ENCODE assay signal across 9 cellular contexts in genomic region chr7:27242580-27243339, GRCh38. TPM values are rescaled to one million over a fixed set of nuclear protein-coding genes. Genes with fewer than 3 reads are reported as not detected.
DNase-seq lines count a peak whose midpoint lies in the region; ATAC-seq and TF ChIP-seq lines count a peak whose summit lies in the region.
"Had no signal": no experiment of that assay in that cellular context is flagged by ENCODE, and none has a peak within 500 bp of the region (broad histone marks: within the 10 kb centered on the region; RNA-seq: fewer than 3 reads in every experiment).

TSS of gene EVX1 (plus strand) at chr7:27242802. CDS start at chr7:27243031, 229 bp downstream.

- no peaks in the 10 kb centered on the region for H3K9me3 Mint-ChIP-seq in MCF 10A (ENCODE audit: unreplicated experiment)

- no TSS peak for BruUV-seq in MCF 10A (replicated peaks; lab: Mats Ljungman, UMichigan)

- no peak for DNase-seq in breast epithelium (ENCODE audit: low spot score in 2 of 2)
- no peak for DNase-seq in MCF 10A (ENCODE audit: unreplicated experiment)
- no peak for DNase-seq in SK-N-MC (ENCODE audit: low read depth, low spot score)
- DNase-seq in right cardiac atrium = no peak
- DNase-seq in glomerular visceral epithelial cell (ENCODE audit: extremely low spot score) = no peak

- WGBS in right cardiac atrium = 2% methylated on average over 62 of the region's 62 CpGs

- H3K36me3 ChIP-seq in breast epithelium (no peaks in the 10 kb centered on the region), SK-N-MC (ENCODE audit: insufficient read depth, low read length) (no peaks in the 10 kb centered on the region), subcutaneous abdominal adipose tissue (ENCODE audit: control insufficient read depth in 5 of 5, insufficient read depth in 5 of 5, low read length in 5 of 5) (no peaks in the 10 kb centered on the region)

- H3K27me3 ChIP-seq in breast epithelium (peaks cover 21 to 100% of the 10 kb centered on the region in 2 donors), right cardiac atrium (ENCODE audit: control insufficient read depth, insufficient read depth) (no peaks in the 10 kb centered on the region), subcutaneous abdominal adipose tissue (ENCODE audit: control insufficient read depth in 5 of 5, insufficient read depth in 4 of 5, low read length in 5 of 5) (peaks cover 84 to 97% (median 89%) of the 10 kb centered on the region in 5 donors)

- H3K4me3 Mint-ChIP-seq in MCF 10A (ENCODE audit: unreplicated experiment) = no peak within 1 kb of the TSS

- H3K9me3 ChIP-seq in breast epithelium (no peaks in the 10 kb centered on the region), SK-N-MC (ENCODE audit: low read depth, low read length) (no peaks in the 10 kb centered on the region), right cardiac atrium (ENCODE audit: control insufficient read depth, low read length) (no peaks in the 10 kb centered on the region), subcutaneous abdominal adipose tissue (ENCODE audit: control insufficient read depth in 5 of 5, low read length in 5 of 5) (peaks cover 0 to 2% (median 0%) of the 10 kb centered on the region in 5 donors)

- H3K27ac Mint-ChIP-seq in MCF 10A (ENCODE audit: low read depth, unreplicated experiment) = no peak within 1 kb of the TSS

- no peak for ATAC-seq in right cardiac atrium
- ATAC-seq in GM19023 (IDR thresholded peaks at IDR 0.05; ENCODE audit: unreplicated experiment) = no peak
- no peak for ATAC-seq in HG02588 (IDR thresholded peaks at IDR 0.05; ENCODE audit: unreplicated experiment)

- intact Hi-C loops in breast epithelium (cut with DNase I; ENCODE audit: low total_unique reads) = no loop called here
- intact Hi-C loops in MCF 10A (cut with micrococcal nuclease) = no loop called here
- intact Hi-C loops in right cardiac atrium (cut with DNase I) = no loop called here

- peaks cover 5% of the 10 kb centered on the region for H3K36me3 Mint-ChIP-seq in MCF 10A (ENCODE audit: insufficient read depth, unreplicated experiment)

- TF ChIP-seq CTCF in breast epithelium (IDR thresholded peaks at IDR 0.05) = no peak
- TF ChIP-seq CTCF in MCF 10A (IDR thresholded peaks at IDR 0.05; ENCODE audit: unreplicated experiment) = no peak

- POLR2A ChIA-PET in MCF 10A (lab: Yijun Ruan, JAX) = no interaction called here

- peaks cover 6% of the 10 kb centered on the region for H3K4me1 Mint-ChIP-seq in MCF 10A (ENCODE audit: insufficient read depth, unreplicated experiment)

- CTCF ChIA-PET in MCF 10A (lab: Yijun Ruan, JAX) = interaction anchor here (0.6 kb wide), 2 partner anchors 16 to 19 kb away, joined by 3 read pairs; no protein-coding TSS in a partner anchor

- no peak within 1 kb of the TSS for H3K27ac ChIP-seq in breast epithelium
- no peak within 1 kb of the TSS for H3K27ac ChIP-seq in SK-N-MC
- H3K27ac ChIP-seq in right cardiac atrium (ENCODE audit: low read length) = no peak within 1 kb of the TSS
- no peak within 1 kb of the TSS for H3K27ac ChIP-seq in subcutaneous abdominal adipose tissue (ENCODE audit: low read depth, low read length)

- H3K4me1 ChIP-seq in breast epithelium = peaks cover 8 to 20% of the 10 kb centered on the region in 2 donors
- no peaks in the 10 kb centered on the region for H3K4me1 ChIP-seq in right cardiac atrium (ENCODE audit: control insufficient read depth, insufficient read depth, low read length)
- peaks cover 0 to 46% (median 36%) of the 10 kb centered on the region in 5 donors for H3K4me1 ChIP-seq in subcutaneous abdominal adipose tissue (ENCODE audit: control insufficient read depth in 5 of 5, insufficient read depth in 5 of 5, low read length in 5 of 5)

- H3K4me3 ChIP-seq in breast epithelium = peak within 1 kb of the TSS in 2 of 3 donors; percentile 15 to 62
- peak within 1 kb of the TSS; percentile 71 for H3K4me3 ChIP-seq in SK-N-MC
- peak within 1 kb of the TSS; percentile 11 for H3K4me3 ChIP-seq in right cardiac atrium (ENCODE audit: low read length)
- H3K4me3 ChIP-seq in subcutaneous abdominal adipose tissue (ENCODE audit: low read depth in 1 of 5, low read length in 5 of 5) = peak within 1 kb of the TSS; percentile 8 to 59 (median 37)

- H3K27me3 Mint-ChIP-seq in MCF 10A (ENCODE audit: insufficient read depth, unreplicated experiment) = peaks cover 53% of the 10 kb centered on the region

- no peak within 1 kb of the TSS for H3K9ac ChIP-seq in SK-N-MC (ENCODE audit: insufficient read length)
- H3K9ac ChIP-seq in subcutaneous abdominal adipose tissue (ENCODE audit: low read length in 5 of 5) = no peak within 1 kb of the TSS

- TF ChIP-seq POLR2A in breast epithelium (IDR thresholded peaks at IDR 0.05) = no peak

RNA-seq across cellular contexts. Expression of gene EVX1, which starts in this region (rescaled TPM):
- total RNA-seq in breast epithelium (not detected), MCF 10A (2022) (not detected in 2 replicates), right cardiac atrium (not detected)
- polyA plus RNA-seq in right cardiac atrium = 0.05 TPM
- total RNA-seq: pulmonary artery endothelial cell had no signal

Comparison
In these comparisons a context has a peak if more than half of its experiments do, and no peak if none do; other contexts are left out.
1. H3K4me3 ChIP-seq: peak in every context shown above with its lines; median percentile 71 in SK-N-MC; 38 in breast epithelium; 37 in subcutaneous abdominal adipose tissue; 11 in right cardiac atrium.